Comparison of ENCODE assay signal across 17 cellular contexts in the genomic region with DNA sequence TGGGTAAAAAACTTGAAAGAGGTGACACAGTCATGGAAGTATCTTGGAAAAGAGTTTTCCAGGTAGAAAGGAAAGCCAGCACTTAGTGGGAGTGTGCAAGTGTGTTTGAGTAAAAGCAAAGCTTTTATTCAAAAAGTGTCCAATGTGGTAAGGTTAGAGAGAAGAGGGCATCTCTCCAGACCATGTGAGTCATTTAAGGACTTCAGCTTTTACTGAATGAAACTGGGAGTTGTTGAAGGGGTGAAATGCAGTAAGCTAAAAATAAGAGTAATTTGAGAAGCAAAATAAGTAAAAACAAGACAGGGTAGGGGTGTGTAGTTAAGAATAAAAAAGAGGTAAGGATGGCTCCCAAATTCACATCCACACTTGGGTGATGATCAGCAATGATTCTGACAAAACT.
DNase-seq lines count a peak whose midpoint lies in the region; ATAC-seq and TF ChIP-seq lines count a peak whose summit lies in the region.
"Had no signal": no experiment of that assay in that cellular context is flagged by ENCODE, and none has a peak within 500 bp of the region (broad histone marks: within the 10 kb centered on the region; RNA-seq: fewer than 3 reads in every experiment).

No MANE protein-coding gene starts in this region.

- no peak overlapping the region for H2AFZ ChIP-seq in fibroblast of lung (ENCODE audit: low read length)
- H2AFZ ChIP-seq: parathyroid adenoma had no signal

- no peak overlapping the region for H3K9ac ChIP-seq in fibroblast of lung (ENCODE audit: insufficient read depth, low read length)
- H3K9ac ChIP-seq: parathyroid adenoma had no signal

- DNase-seq in fibroblast of lung (ENCODE audit: low read depth in 2 of 2): peak; percentile 27 to 68
- DNase-seq in activated CD8-positive, alpha-beta memory T cell treated with anti-CD3 and anti-CD28 coated beads for 24 hours: no peak
- no peak for DNase-seq in NCI-H1930 (lab: John Stamatoyannopoulos, UW)
- DNase-seq in activated T-helper 1 cell treated with anti-CD3 and anti-CD28 coated beads, Interleukin-12 subunit alpha, Interleukin-12 subunit beta, Interleukin-2, Interleukin-4 antibody, amounts not matched to agents 30 ng/mL and 10 ng/mL and 1 ng/mL, durations not matched to agents 14 hours and 24 hours and 36 hours (ENCODE audit: low spot score): no peak
- no peak for DNase-seq in sigmoid colon
- DNase-seq: CD4-positive, CD25-positive, alpha-beta regulatory T cell; left ventricle myocardium inferior; NCI-H524; T-cell; upper lobe of left lung had no signal

- TF ChIP-seq POLR2A in sigmoid colon (IDR thresholded peaks at IDR 0.05): no peak

- no peaks in the 10 kb centered on the region for H3K4me1 Mint-ChIP-seq in activated T-helper 1 cell treated with anti-CD3 and anti-CD28 coated beads, Interleukin-12 subunit alpha, Interleukin-12 subunit beta, Interleukin-2, Interleukin-4 antibody, amounts not matched to agents 30 ng/mL and 10 ng/mL and 1 ng/mL, durations not matched to agents 14 hours and 24 hours and 36 hours (ENCODE audit: low read depth)
- H3K4me1 Mint-ChIP-seq: CD4-positive, CD25-positive, alpha-beta regulatory T cell; T-cell had no signal

- H3K4me1 ChIP-seq in fibroblast of lung (ENCODE audit: control insufficient read depth, extremely low read depth, insufficient read depth, low read length) (no peaks in the 10 kb centered on the region), sigmoid colon (peaks cover 0 to 8% (median 0%) of the 10 kb centered on the region in 4 donors)
- H3K4me1 ChIP-seq: esophagus muscularis mucosa, left ventricle myocardium inferior, parathyroid adenoma, upper lobe of left lung had no signal

- no peaks in the 10 kb centered on the region for H4K20me1 ChIP-seq in fibroblast of lung (ENCODE audit: control insufficient read depth, extremely low read depth, insufficient read depth, low read length)

- H3K9me3 Mint-ChIP-seq in activated T-helper 1 cell treated with anti-CD3 and anti-CD28 coated beads, Interleukin-12 subunit alpha, Interleukin-12 subunit beta, Interleukin-2, Interleukin-4 antibody, amounts not matched to agents 30 ng/mL and 10 ng/mL and 1 ng/mL, durations not matched to agents 14 hours and 24 hours and 36 hours: no peaks in the 10 kb centered on the region
- H3K9me3 Mint-ChIP-seq: brain had no signal

- H3K4me2 ChIP-seq in fibroblast of lung (ENCODE audit: extremely low read depth, insufficient read depth, low read length): no peak overlapping the region

- intact Hi-C loops in activated T-helper 1 cell treated with anti-CD3 and anti-CD28 coated beads, Interleukin-12 subunit alpha, Interleukin-12 subunit beta, Interleukin-2, Interleukin-4 antibody, amounts not matched to agents 30 ng/mL and 10 ng/mL and 1 ng/mL, durations not matched to agents 14 hours and 24 hours and 36 hours (cut with micrococcal nuclease): no loop called here
- intact Hi-C loops in sigmoid colon (cut with DNase I): no loop called here

- TF ChIP-seq EP300 in sigmoid colon (IDR thresholded peaks at IDR 0.05): no peak

- no peaks in the 10 kb centered on the region for H3K9me3 ChIP-seq in fibroblast of lung (ENCODE audit: control insufficient read depth, insufficient read depth, low read depth, low read length)
- no peaks in the 10 kb centered on the region for H3K9me3 ChIP-seq in sigmoid colon
- H3K9me3 ChIP-seq: esophagus muscularis mucosa, left ventricle myocardium inferior, upper lobe of left lung had no signal

- no peaks in the 10 kb centered on the region for H3K36me3 Mint-ChIP-seq in activated T-helper 1 cell treated with anti-CD3 and anti-CD28 coated beads, Interleukin-12 subunit alpha, Interleukin-12 subunit beta, Interleukin-2, Interleukin-4 antibody, amounts not matched to agents 30 ng/mL and 10 ng/mL and 1 ng/mL, durations not matched to agents 14 hours and 24 hours and 36 hours (ENCODE audit: low read depth)
- H3K36me3 Mint-ChIP-seq: brain; CD4-positive, CD25-positive, alpha-beta regulatory T cell; T-cell had no signal

- H3K27ac ChIP-seq in fibroblast of lung (ENCODE audit: insufficient read depth, low read length): no peak overlapping the region
- H3K27ac ChIP-seq in sigmoid colon: no peak overlapping the region
- H3K27ac ChIP-seq: esophagus muscularis mucosa, left ventricle myocardium inferior, parathyroid adenoma, upper lobe of left lung had no signal

- H3K4me3 Mint-ChIP-seq in activated T-helper 1 cell treated with anti-CD3 and anti-CD28 coated beads, Interleukin-12 subunit alpha, Interleukin-12 subunit beta, Interleukin-2, Interleukin-4 antibody, amounts not matched to agents 30 ng/mL and 10 ng/mL and 1 ng/mL, durations not matched to agents 14 hours and 24 hours and 36 hours: no peak overlapping the region
- H3K4me3 Mint-ChIP-seq: brain; CD4-positive, CD25-positive, alpha-beta regulatory T cell; T-cell had no signal

- TF ChIP-seq CTCF in fibroblast of lung (conservative IDR thresholded peaks at IDR 0.05 in 1 of 2, IDR thresholded peaks at IDR 0.05 in 1 of 2; ENCODE audit: low read depth in 1 of 2, low read length in 2 of 2): no peak
- TF ChIP-seq CTCF in sigmoid colon (IDR thresholded peaks at IDR 0.05): no peak

- H3K27ac Mint-ChIP-seq in activated T-helper 1 cell treated with anti-CD3 and anti-CD28 coated beads, Interleukin-12 subunit alpha, Interleukin-12 subunit beta, Interleukin-2, Interleukin-4 antibody, amounts not matched to agents 30 ng/mL and 10 ng/mL and 1 ng/mL, durations not matched to agents 14 hours and 24 hours and 36 hours: no peak overlapping the region
- H3K27ac Mint-ChIP-seq: brain; CD4-positive, CD25-positive, alpha-beta regulatory T cell; T-cell had no signal

- H3K27me3 Mint-ChIP-seq in activated T-helper 1 cell treated with anti-CD3 and anti-CD28 coated beads, Interleukin-12 subunit alpha, Interleukin-12 subunit beta, Interleukin-2, Interleukin-4 antibody, amounts not matched to agents 30 ng/mL and 10 ng/mL and 1 ng/mL, durations not matched to agents 14 hours and 24 hours and 36 hours (ENCODE audit: insufficient read depth): no peaks in the 10 kb centered on the region
- H3K27me3 Mint-ChIP-seq: brain; CD4-positive, CD25-positive, alpha-beta regulatory T cell; T-cell had no signal

- peak; percentile 97 for ATAC-seq in GM18867 (IDR thresholded peaks at IDR 0.05; ENCODE audit: unreplicated experiment)
- ATAC-seq in GM21717 (IDR thresholded peaks at IDR 0.05; ENCODE audit: unreplicated experiment): peak; percentile 99
- ATAC-seq in HG03139 (IDR thresholded peaks at IDR 0.05; ENCODE audit: unreplicated experiment): peak; percentile 83
- ATAC-seq: K562, T-cell had no signal

- H3K36me3 ChIP-seq in fibroblast of lung (ENCODE audit: control insufficient read depth, insufficient read depth, low read length) (no peaks in the 10 kb centered on the region), sigmoid colon (no peaks in the 10 kb centered on the region)
- H3K36me3 ChIP-seq: esophagus muscularis mucosa, left ventricle myocardium inferior, upper lobe of left lung had no signal

- no peaks in the 10 kb centered on the region for H3K79me2 ChIP-seq in fibroblast of lung (ENCODE audit: control insufficient read depth, insufficient read depth, low read length)
- H3K79me2 ChIP-seq: parathyroid adenoma had no signal

- H3K4me3 ChIP-seq in fibroblast of lung (replicated peaks in 1 of 4; ENCODE audit: control extremely low read depth in 1 of 4, insufficient read depth in 1 of 4, low read depth in 3 of 4, low read length in 4 of 4): no peak overlapping the region
- no peak overlapping the region for H3K4me3 ChIP-seq in sigmoid colon
- H3K4me3 ChIP-seq: esophagus muscularis mucosa, K562, left ventricle myocardium inferior, upper lobe of left lung had no signal

- no peaks in the 10 kb centered on the region for H3K27me3 ChIP-seq in fibroblast of lung (ENCODE audit: control insufficient read depth, insufficient read depth, low read length)
- H3K27me3 ChIP-seq in sigmoid colon: no peaks in the 10 kb centered on the region
- H3K27me3 ChIP-seq: esophagus muscularis mucosa, upper lobe of left lung had no signal

Comparison
In these comparisons a context has a peak if more than half of its experiments do, and no peak if none do; other contexts are left out.
1. DNase-seq: peak in fibroblast of lung (2 of 2); none in activated CD8-positive, alpha-beta memory T cell treated with anti-CD3 and anti-CD28 coated beads for 24 hours (single experiment), NCI-H1930 (0 of 2), activated T-helper 1 cell treated with anti-CD3 and anti-CD28 coated beads, Interleukin-12 subunit alpha, Interleukin-12 subunit beta, Interleukin-2, Interleukin-4 antibody, amounts not matched to agents 30 ng/mL and 10 ng/mL and 1 ng/mL, durations not matched to agents 14 hours and 24 hours and 36 hours (single experiment) and sigmoid colon (single experiment).
2. Peak in every context shown above with its lines, with median percentiles within 50 percentile points of each other: ATAC-seq.